ENCODE assay signal across 13 cellular contexts in genomic region chr12:31368666-31369361, GRCh38. TPM values are rescaled to one million over a fixed set of nuclear protein-coding genes. Genes with fewer than 3 reads are reported as not detected.
A peak's percentile ranks its signal among the peaks of the same experiment; 100 is the strongest.
DNase-seq lines count a peak whose midpoint lies in the region; ATAC-seq and TF ChIP-seq lines count a peak whose summit lies in the region.
"Had no signal": no experiment of that assay in that cellular context is flagged by ENCODE, and none has a peak within 500 bp of the region (broad histone marks: within the 10 kb centered on the region; RNA-seq: fewer than 3 reads in every experiment).

No MANE protein-coding gene starts in this region.

- H3K9me3 Mint-ChIP-seq in type B pancreatic cell, result peaks cover 4% of the 10 kb centered on the region
- H3K9me3 Mint-ChIP-seq: HFFc6 had no signal

- TF ChIP-seq POLR2A in vagina (IDR thresholded peaks at IDR 0.05), result no peak

- H3K9me3 ChIP-seq in iPS-18a (ENCODE audit: control insufficient read depth, low read depth, low read length), result no peaks in the 10 kb centered on the region
- H3K9me3 ChIP-seq in vagina, result no peaks in the 10 kb centered on the region

- H3K27ac ChIP-seq in iPS-18a (ENCODE audit: low read length), result peak overlapping the region; percentile 83
- no peak overlapping the region for H3K27ac ChIP-seq in vagina
- H3K27ac ChIP-seq: foreskin keratinocyte had no signal

- H3K27ac Mint-ChIP-seq in type B pancreatic cell, result peak overlapping the region; percentile 95
- H3K27ac Mint-ChIP-seq: HFFc6 had no signal

- peaks cover 4% of the 10 kb centered on the region for H3K36me3 Mint-ChIP-seq in type B pancreatic cell

- H3K36me3 ChIP-seq in iPS-18a (ENCODE audit: control insufficient read depth, low read depth, low read length) (no peaks in the 10 kb centered on the region), vagina (no peaks in the 10 kb centered on the region)

- H3K4me1 Mint-ChIP-seq in type B pancreatic cell (ENCODE audit: unreplicated experiment), result peaks cover 28% of the 10 kb centered on the region

- in situ Hi-C loops in SK-MEL-5 (cut with HindIII; ENCODE audit: low pct_unique_long_range_greater_than_20kb, low sequenced_read_pairs), result no loop called here

- intact Hi-C loops in left cardiac atrium (cut with DNase I), result no loop called here
- intact Hi-C loops in Right ventricle myocardium superior (cut with DNase I), result no loop called here
- intact Hi-C loops in vagina (cut with DNase I), result no loop called here

- peak overlapping the region; percentile 62 for H3K9ac ChIP-seq in iPS-18a (ENCODE audit: low read length)

- no peaks in the 10 kb centered on the region for H3K27me3 Mint-ChIP-seq in type B pancreatic cell

- H3K27me3 ChIP-seq in iPS-18a (ENCODE audit: control insufficient read depth, insufficient read depth, low read length), result no peaks in the 10 kb centered on the region
- H3K27me3 ChIP-seq in vagina, result no peaks in the 10 kb centered on the region
- H3K27me3 ChIP-seq: foreskin keratinocyte had no signal

- peak overlapping the region; percentile 43 for H3K4me3 ChIP-seq in iPS-18a (ENCODE audit: low read length)
- no peak overlapping the region for H3K4me3 ChIP-seq in vagina
- H3K4me3 ChIP-seq: lung had no signal

- TF ChIP-seq CTCF in type B pancreatic cell (conservative IDR thresholded peaks at IDR 0.05) (no peak), vagina (IDR thresholded peaks at IDR 0.05) (no peak)

- ATAC-seq in left cardiac atrium, result no peak
- no peak for ATAC-seq in Right ventricle myocardium superior (ENCODE audit: poor library complexity)

- H3K4me1 ChIP-seq in iPS-18a (ENCODE audit: control insufficient read depth, low read depth, low read length) (peaks cover 31% of the 10 kb centered on the region), vagina (peaks cover 6% of the 10 kb centered on the region)

- H3K4me3 Mint-ChIP-seq in type B pancreatic cell, result peak overlapping the region; percentile 75

- DNase-seq in left cardiac atrium (peak; percentile 23), Right ventricle myocardium superior (no peak), SK-MEL-5 (ENCODE audit: low read depth, low spot score) (peak; percentile 12), type B pancreatic cell (ENCODE audit: extremely low spot score, unreplicated experiment) (no peak), glomerular visceral epithelial cell (ENCODE audit: extremely low spot score) (no peak), vagina (ENCODE audit: extremely low spot score in 2 of 2) (no peak), EL (no peak)
- DNase-seq: caudate nucleus, foreskin keratinocyte, HFFc6, T1000 had no signal

RNA-seq across cellular contexts. Expression of gene SINHCAF, which starts 42.9 kb away (rescaled TPM):
- total RNA-seq in left cardiac atrium, result 10 to 100 TPM; 13.5 to 26.0 TPM
- 7.5 TPM for total RNA-seq in Right ventricle myocardium superior
- 104 TPM in 2 replicates for total RNA-seq in SK-MEL-5 (2014; rRNA removed; shearing (Covaris generic))
- polyA plus RNA-seq in SK-MEL-5 (2015; cell fraction: cytosol; rRNA removed), result 68.3 and 91.1 TPM in 2 replicates
- 32.5 and 35.5 TPM in 2 replicates for polyA plus RNA-seq in SK-MEL-5 (2015; cell fraction: nucleus; rRNA removed)
- total RNA-seq in type B pancreatic cell (ENCODE audit: low replicate concordance), result 154 and 285 TPM in 2 replicates
- 60.4 TPM for total RNA-seq in vagina

Comparison
In these comparisons a context has a peak if more than half of its experiments do, and no peak if none do; other contexts are left out.
1. DNase-seq: peak in left cardiac atrium (single experiment) and SK-MEL-5 (single experiment); none in Right ventricle myocardium superior (single experiment), type B pancreatic cell (single experiment), glomerular visceral epithelial cell (single experiment), vagina (0 of 2) and EL (single experiment).